Comparison of ENCODE assay signal across 23 cellular contexts in the genomic region with DNA sequence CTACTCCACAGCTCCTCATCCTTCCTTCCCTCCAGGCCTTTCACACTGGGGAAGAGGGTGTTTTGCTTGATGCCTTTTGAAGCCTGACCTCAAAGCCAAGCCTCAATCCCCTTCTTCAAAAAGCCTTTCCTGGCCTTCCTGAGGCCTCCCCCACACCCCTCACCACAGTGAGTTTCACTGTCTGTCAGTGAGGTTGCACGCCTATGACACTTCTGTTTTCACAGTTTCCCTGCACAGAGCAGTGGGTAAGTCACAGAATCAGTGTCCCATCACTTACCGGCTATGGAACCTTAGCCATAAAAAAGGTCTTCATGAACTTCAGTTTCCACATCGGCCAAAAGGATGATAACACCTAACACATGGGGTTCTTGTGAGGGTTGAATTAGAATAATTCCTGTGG.
"Had no signal": no experiment of that assay in that cellular context is flagged by ENCODE, and none has a peak within 500 bp of the region (broad histone marks: within the 10 kb centered on the region; RNA-seq: fewer than 3 reads in every experiment).

No MANE protein-coding gene starts in this region.

- H3K4me1 Mint-ChIP-seq: immature natural killer cell, memory B cell, mesothelial cell of epicardium had no signal

- H3K27ac ChIP-seq: esophagus squamous epithelium, gastroesophageal sphincter, left lung, lower lobe of right lung, parathyroid adenoma, prostate gland, right lobe of liver, spleen, stomach, thoracic aorta had no signal

- H3K9me3 ChIP-seq: esophagus squamous epithelium, gastroesophageal sphincter, left lung, lower lobe of right lung, prostate gland, right lobe of liver, spleen, stomach, thoracic aorta had no signal

- H3K36me3 ChIP-seq: esophagus squamous epithelium, gastroesophageal sphincter, left lung, lower lobe of right lung, prostate gland, right lobe of liver, spleen, stomach, thoracic aorta had no signal

- DNase-seq: dermis blood vessel endothelial cell; esophagus squamous epithelium; foreskin fibroblast; immature natural killer cell; left lung; lower lobe of right lung; right lobe of liver; spleen; stimulated activated CD4-positive, alpha-beta T cell treated with anti-CD3 and anti-CD28 coated beads, Interleukin-15, amount 100 ng/mL, for 24 hours; stimulated activated CD4-positive, alpha-beta T cell treated with anti-CD3 and anti-CD28 coated beads, Interleukin-1b, Interleukin-23, amount 100 ng/mL, for 48 hours; stimulated activated CD4-positive, alpha-beta T cell treated with anti-CD3 and anti-CD28 coated beads, Interleukin-4, amount 100 ng/mL, for 4 hours; stimulated activated naive CD4-positive, alpha-beta T cell; stomach; substantia nigra had no signal

- H3K27ac Mint-ChIP-seq: immature natural killer cell; memory B cell; mesothelial cell of epicardium; natural killer cell treated with Interleukin-12 subunit alpha and Interleukin-12 subunit beta and Interleukin-15 and Interleukin-18, amount 100 ng/mL, for 72 hours had no signal

- H3K4me3 ChIP-seq: esophagus squamous epithelium, gastroesophageal sphincter, left lung, lower lobe of right lung, prostate gland, right lobe of liver, spleen, stomach, thoracic aorta had no signal

- H3K4me3 Mint-ChIP-seq: immature natural killer cell; memory B cell; mesothelial cell of epicardium; natural killer cell treated with Interleukin-12 subunit alpha and Interleukin-12 subunit beta and Interleukin-15 and Interleukin-18, amount 100 ng/mL, for 72 hours had no signal

- H3K36me3 Mint-ChIP-seq: immature natural killer cell; memory B cell; mesothelial cell of epicardium; natural killer cell treated with Interleukin-12 subunit alpha and Interleukin-12 subunit beta and Interleukin-15 and Interleukin-18, amount 100 ng/mL, for 72 hours had no signal

- H3K9ac ChIP-seq: parathyroid adenoma had no signal

- H3K27me3 Mint-ChIP-seq: memory B cell had no signal

- FAIRE-seq: colon, keratinocyte had no signal

- H3K4me1 ChIP-seq: esophagus squamous epithelium, gastroesophageal sphincter, left lung, lower lobe of right lung, parathyroid adenoma, prostate gland, right lobe of liver, spleen, stomach had no signal

- H3K79me2 ChIP-seq: parathyroid adenoma had no signal

- H3K9me3 Mint-ChIP-seq: mesothelial cell of epicardium; natural killer cell treated with Interleukin-12 subunit alpha and Interleukin-12 subunit beta and Interleukin-15 and Interleukin-18, amount 100 ng/mL, for 72 hours had no signal

- H3K27me3 ChIP-seq: esophagus squamous epithelium, right lobe of liver, spleen had no signal

- H2AFZ ChIP-seq: parathyroid adenoma had no signal
